In genomic region chr15:76253851-76254440, GRCh38 we compare ENCODE assay signal across 34 cellular contexts. TPM values are rescaled to one million over a fixed set of nuclear protein-coding genes. Genes with fewer than 3 reads are reported as not detected.
DNase-seq lines count a peak whose midpoint lies in the region; FAIRE-seq and TF ChIP-seq lines count a peak whose summit lies in the region.
"Had no signal": no experiment of that assay in that cellular context is flagged by ENCODE, and none has a peak within 500 bp of the region (broad histone marks: within the 10 kb centered on the region; RNA-seq: fewer than 3 reads in every experiment).

No MANE protein-coding gene starts in this region.

- DNase-seq in H7 (peak; percentile 61), NCI-H2171 treated with DMSO at 0.1 percent for 48 hours (lab: John Stamatoyannopoulos, UW) (peak; percentile 79), astrocyte (ENCODE audit: low read depth) (peak; percentile 41), iPS-NIHi11 (ENCODE audit: low spot score) (peak; percentile 38), GDM1 (lab: John Stamatoyannopoulos, UW) (no peak), adrenal gland (no peak), H54 (ENCODE audit: insufficient read length, low spot score) (no peak)
- no peak for DNase-seq in activated CD4-positive, alpha-beta T cell treated with anti-CD3 and anti-CD28 coated beads, Interleukin-2, amount 50 U/mL, for 1 hour
- DNase-seq: activated CD4-positive, alpha-beta T cell treated with anti-CD3 and anti-CD28 coated beads for 48 hours; activated CD8-positive, alpha-beta memory T cell treated with anti-CD3 and anti-CD28 coated beads for 24 hours; activated naive CD4-positive, alpha-beta T cell treated with anti-CD3 and anti-CD28 coated beads, Interleukin-2, amount 50 U/mL, for 16 hours; activated T-cell treated with anti-CD3 and anti-CD28 coated beads for 4 hours; amniotic stem cell; DMS53; GF-D8; glutamatergic neuron; KBM-7; MG63; naive B cell; NCI-H1417 treated with DMSO at 0.1 percent for 48 hours; NCI-H524 treated with DMSO at 0.1 percent for 48 hours; Peyer's patch; posterior cingulate gyrus; stimulated activated naive CD4-positive, alpha-beta T cell; T-helper 9 cell; upper lobe of left lung had no signal

- H3K27ac ChIP-seq in astrocyte (ENCODE audit: low read depth, low read length) (no peak overlapping the region), adrenal gland (no peak overlapping the region)
- H3K27ac ChIP-seq: BLaER1, neutrophil, Peyer's patch, right atrium auricular region, upper lobe of left lung had no signal

- peaks cover 1% of the 10 kb centered on the region for H3K9me3 Mint-ChIP-seq in astrocyte (ENCODE audit: unreplicated experiment)
- H3K9me3 Mint-ChIP-seq: activated T-helper 2 cell treated with anti-CD3 and anti-CD28 coated beads, Interferon-gamma antibody, Interleukin-2, Interleukin-4, amounts not matched to agents 10 μg/mL and 5 μg/mL and 100 μg/mL, durations not matched to agents 14 hours and 24 hours and 36 hours had no signal

- H3K9me3 ChIP-seq in astrocyte (ENCODE audit: insufficient read depth, low read depth, low read length) (no peaks in the 10 kb centered on the region), adrenal gland (replicated peaks in 1 of 3) (no peaks in the 10 kb centered on the region)
- H3K9me3 ChIP-seq: MG63, neutrophil, Peyer's patch, right atrium auricular region, upper lobe of left lung had no signal

- H3K4me2 ChIP-seq in astrocyte (ENCODE audit: low read length): no peak overlapping the region
- H3K4me2 ChIP-seq: BLaER1, smooth muscle cell had no signal

- H3K9ac ChIP-seq in astrocyte (ENCODE audit: low read length): no peak overlapping the region
- H3K9ac ChIP-seq: BLaER1 had no signal

- H2AFZ ChIP-seq in astrocyte (ENCODE audit: low read depth, low read length): no peak overlapping the region

- intact Hi-C loops in adrenal gland (cut with DNase I): no loop called here

- H3K27me3 Mint-ChIP-seq in astrocyte (ENCODE audit: low read depth, unreplicated experiment): no peaks in the 10 kb centered on the region
- H3K27me3 Mint-ChIP-seq: naive B cell had no signal

- no peaks in the 10 kb centered on the region for H4K20me1 ChIP-seq in astrocyte (ENCODE audit: insufficient read depth, low read length)
- H4K20me1 ChIP-seq: BLaER1 had no signal

- peaks cover 6% of the 10 kb centered on the region for H3K36me3 Mint-ChIP-seq in astrocyte (ENCODE audit: low read depth, unreplicated experiment)
- H3K36me3 Mint-ChIP-seq: naive B cell had no signal

- H3K79me2 ChIP-seq in astrocyte (ENCODE audit: insufficient read depth, low read length): no peaks in the 10 kb centered on the region

- no peaks in the 10 kb centered on the region for H3K27me3 ChIP-seq in H7 (ENCODE audit: control insufficient read depth, insufficient read depth, low read length)
- no peaks in the 10 kb centered on the region for H3K27me3 ChIP-seq in astrocyte (ENCODE audit: insufficient read depth, low read length)
- no peaks in the 10 kb centered on the region for H3K27me3 ChIP-seq in adrenal gland
- H3K27me3 ChIP-seq: BLaER1, MG63, neutrophil, Peyer's patch, right atrium auricular region, upper lobe of left lung had no signal

- no peak overlapping the region for H3K27ac Mint-ChIP-seq in astrocyte (ENCODE audit: unreplicated experiment)
- H3K27ac Mint-ChIP-seq: activated T-helper 2 cell treated with anti-CD3 and anti-CD28 coated beads, Interferon-gamma antibody, Interleukin-2, Interleukin-4, amounts not matched to agents 10 μg/mL and 5 μg/mL and 100 μg/mL, durations not matched to agents 14 hours and 24 hours and 36 hours; mesothelial cell of epicardium; naive B cell had no signal

- no peak overlapping the region for H3K4me3 ChIP-seq in H7 (ENCODE audit: insufficient read depth, low read depth, low read length)
- no peak overlapping the region for H3K4me3 ChIP-seq in astrocyte (ENCODE audit: insufficient read depth, low read depth, low read length)
- no peak overlapping the region for H3K4me3 ChIP-seq in adrenal gland
- H3K4me3 ChIP-seq: BLaER1, MG63, Peyer's patch, right atrium auricular region, smooth muscle cell, upper lobe of left lung had no signal

- H3K4me1 ChIP-seq in astrocyte (ENCODE audit: insufficient read depth, low read length): no peaks in the 10 kb centered on the region
- H3K4me1 ChIP-seq in adrenal gland (replicated peaks in 1 of 2): peaks cover 0 to 10% of the 10 kb centered on the region in 2 donors
- H3K4me1 ChIP-seq: Peyer's patch, right atrium auricular region, upper lobe of left lung had no signal

- TF ChIP-seq CTCF in astrocyte (IDR thresholded peaks at IDR 0.05; ENCODE audit: insufficient read depth, low read depth, low read length): no peak
- no peak for TF ChIP-seq CTCF in adrenal gland (IDR thresholded peaks at IDR 0.05)

- WGBS in adrenal gland, 4 donors: 87 to 100% (median 95%) methylated on average over 3 of the region's 3 CpGs

- H3K36me3 ChIP-seq in H7 (replicated peaks; ENCODE audit: control insufficient read depth, insufficient read depth, low read length): no peaks in the 10 kb centered on the region; the same call in 1 of the 2 replicates
- H3K36me3 ChIP-seq in astrocyte (ENCODE audit: insufficient read depth, low read length): no peaks in the 10 kb centered on the region
- no peaks in the 10 kb centered on the region for H3K36me3 ChIP-seq in adrenal gland (replicated peaks in 1 of 2)

- peaks cover 2% of the 10 kb centered on the region for H3K4me1 Mint-ChIP-seq in astrocyte (ENCODE audit: low read depth, unreplicated experiment)
- H3K4me1 Mint-ChIP-seq: mesothelial cell of epicardium had no signal

- H3K4me3 Mint-ChIP-seq in astrocyte (ENCODE audit: unreplicated experiment): no peak overlapping the region
- H3K4me3 Mint-ChIP-seq: mesothelial cell of epicardium, naive B cell had no signal

- no peak for TF ChIP-seq POLR2A in adrenal gland (IDR thresholded peaks at IDR 0.05)
- TF ChIP-seq POLR2A in H54 (IDR thresholded peaks at IDR 0.05; ENCODE audit: low read depth, low read length): no peak

- FAIRE-seq in astrocyte (lab: Jason Lieb, UNC): no peak
- no peak for FAIRE-seq in H54 (lab: Jason Lieb, UNC)
- FAIRE-seq: endothelial cell of umbilical vein, keratinocyte had no signal

RNA-seq across cellular contexts. Expression of gene ETFA, which starts 57.3 kb away (rescaled TPM):
- total RNA-seq in H7 (2014; rRNA removed; shearing (Covaris generic)): 124 and 147 TPM in 2 replicates
- 123 and 126 TPM in 2 replicates for total RNA-seq in astrocyte
- total RNA-seq in adrenal gland: 100 to 1,000 TPM; 124 to 331 (median 187) TPM
- polyA plus RNA-seq in adrenal gland: 100 to 1,000 TPM in 1 of 3 donors, 10 to 100 TPM in 2; 50.0 to 339 (median 69.8) TPM

Comparison
In these comparisons a context has a peak if more than half of its experiments do, and no peak if none do; other contexts are left out.
1. DNase-seq: peak in H7 (single experiment), NCI-H2171 treated with DMSO at 0.1 percent for 48 hours (single experiment), astrocyte (single experiment) and iPS-NIHi11 (single experiment); none in GDM1 (single experiment), adrenal gland (0 of 7), H54 (single experiment) and activated CD4-positive, alpha-beta T cell treated with anti-CD3 and anti-CD28 coated beads, Interleukin-2, amount 50 U/mL, for 1 hour (single experiment).